In the genomic region with DNA sequence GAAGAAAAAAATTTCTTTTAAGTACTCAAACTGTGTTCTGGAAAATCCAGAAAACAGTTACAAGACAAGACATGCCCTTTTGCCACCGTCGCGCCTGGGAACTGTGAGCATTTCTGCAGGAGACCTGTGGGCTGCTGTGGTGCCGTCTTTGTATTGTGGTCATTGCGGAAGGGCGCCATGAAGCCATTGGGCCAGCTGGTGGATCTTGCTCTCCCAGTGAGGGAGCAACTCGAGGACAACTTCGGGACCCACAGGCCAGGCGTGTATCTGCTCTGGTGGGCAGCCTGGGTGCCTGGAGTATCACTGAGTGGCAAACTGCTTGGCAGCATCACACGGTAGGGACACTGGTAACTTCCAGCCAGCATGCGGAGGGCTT, we compare ENCODE assay signal across 11 cellular contexts. TPM values are rescaled to one million over a fixed set of nuclear protein-coding genes. Genes with fewer than 3 reads are reported as not detected.
A peak's percentile ranks its signal among the peaks of the same experiment; 100 is the strongest.
DNase-seq lines count a peak whose midpoint lies in the region; ATAC-seq and TF ChIP-seq lines count a peak whose summit lies in the region.
"Had no signal": no experiment of that assay in that cellular context is flagged by ENCODE, and none has a peak within 500 bp of the region (broad histone marks: within the 10 kb centered on the region; RNA-seq: fewer than 3 reads in every experiment).

No MANE protein-coding gene starts in this region.

- TF ChIP-seq CTCF in HL-60 (IDR thresholded peaks at IDR 0.05; ENCODE audit: insufficient read depth, low read length) = no peak

- H3K9me3 ChIP-seq in BLaER1 treated with 17β-estradiol and CSF1 and Interleukin-3, amounts not matched to agents 10 nM and 100 nM (replicated peaks in 1 of 11) = no peaks in the 10 kb centered on the region
- H3K9me3 ChIP-seq: SK-N-SH had no signal

- H3K27me3 Mint-ChIP-seq in activated naive CD8-positive, alpha-beta T cell = no peaks in the 10 kb centered on the region
- H3K27me3 Mint-ChIP-seq in naive B cell = no peaks in the 10 kb centered on the region

- H3K4me3 ChIP-seq in BLaER1 treated with 17β-estradiol and CSF1 and Interleukin-3, amounts not matched to agents 10 nM and 100 nM = peak overlapping the region in 5 of 10 experiments; percentile 18 to 53 (median 38); a peak in 6 of 20 replicates
- H3K4me3 ChIP-seq in HL-60 (replicated peaks; ENCODE audit: insufficient read depth, low read length) = no peak overlapping the region

- peak overlapping the region; percentile 94 for H3K27ac Mint-ChIP-seq in activated naive CD8-positive, alpha-beta T cell
- peak overlapping the region in 2 of 6 donors; percentile 44 to 77 for H3K27ac Mint-ChIP-seq in naive B cell

- peaks cover 62 to 87% (median 83%) of the 10 kb centered on the region in 10 experiments for H3K4me1 ChIP-seq in BLaER1 treated with 17β-estradiol and CSF1 and Interleukin-3, amounts not matched to agents 10 nM and 100 nM
- H3K4me1 ChIP-seq: parathyroid adenoma had no signal

- peaks cover 43% of the 10 kb centered on the region for H3K4me1 Mint-ChIP-seq in activated naive CD8-positive, alpha-beta T cell (ENCODE audit: low read depth)
- H3K4me1 Mint-ChIP-seq in naive B cell = peaks cover 29 to 56% (median 53%) of the 10 kb centered on the region in 3 donors

- no peaks in the 10 kb centered on the region for H3K9me3 Mint-ChIP-seq in activated naive CD8-positive, alpha-beta T cell (ENCODE audit: low read depth)
- no peaks in the 10 kb centered on the region for H3K9me3 Mint-ChIP-seq in naive B cell

- H3K36me3 ChIP-seq in BLaER1 treated with 17β-estradiol and CSF1 and Interleukin-3, amounts not matched to agents 10 nM and 100 nM = peaks cover 0 to 6% (median 0%) of the 10 kb centered on the region in 11 experiments; a peak in 4 of 22 replicates

- peak overlapping the region; percentile 21 to 73 (median 65); a peak in 21 of 22 replicates for H3K9ac ChIP-seq in BLaER1 treated with 17β-estradiol and CSF1 and Interleukin-3, amounts not matched to agents 10 nM and 100 nM
- H3K9ac ChIP-seq: parathyroid adenoma, SK-N-SH had no signal

- no peaks in the 10 kb centered on the region for H3K27me3 ChIP-seq in BLaER1 treated with 17β-estradiol and CSF1 and Interleukin-3, amounts not matched to agents 10 nM and 100 nM
- H3K27me3 ChIP-seq in HL-60 (ENCODE audit: insufficient read depth, poor library complexity, severe bottlenecking) = no peaks in the 10 kb centered on the region

- peak overlapping the region; percentile 57 to 99 (median 84) for H3K27ac ChIP-seq in BLaER1 treated with 17β-estradiol and CSF1 and Interleukin-3, amounts not matched to agents 10 nM and 100 nM
- H3K27ac ChIP-seq in HL-60 (replicated peaks) = peak overlapping the region; percentile 51
- H3K27ac ChIP-seq: parathyroid adenoma had no signal

- peaks cover 0 to 11% (median 4%) of the 10 kb centered on the region in 11 experiments; a peak in 7 of 22 replicates for H4K20me1 ChIP-seq in BLaER1 treated with 17β-estradiol and CSF1 and Interleukin-3, amounts not matched to agents 10 nM and 100 nM

- H3K4me3 Mint-ChIP-seq in activated naive CD8-positive, alpha-beta T cell = peak overlapping the region; percentile 77
- peak overlapping the region; percentile 29 to 87 (median 74) for H3K4me3 Mint-ChIP-seq in naive B cell

- peak overlapping the region; percentile 81 to 100 (median 90) for H3K4me2 ChIP-seq in BLaER1 treated with 17β-estradiol and CSF1 and Interleukin-3, amounts not matched to agents 10 nM and 100 nM
- H3K4me2 ChIP-seq: SK-N-SH had no signal

- no peaks in the 10 kb centered on the region for H3K36me3 Mint-ChIP-seq in activated naive CD8-positive, alpha-beta T cell
- H3K36me3 Mint-ChIP-seq in naive B cell = no peaks in the 10 kb centered on the region

- no peak for ATAC-seq in naive B cell (ENCODE audit: low read depth in 2 of 2)
- ATAC-seq in GM19023 (IDR thresholded peaks at IDR 0.05; ENCODE audit: unreplicated experiment) = no peak
- no peak for ATAC-seq in HG03432 (IDR thresholded peaks at IDR 0.05; ENCODE audit: unreplicated experiment)

- DNase-seq in HL-60 (ENCODE audit: low read depth in 1 of 2, low spot score in 1 of 2) (no peak), naive B cell (no peak), NCI-H69 (lab: John Stamatoyannopoulos, UW) (no peak)
- no peak for DNase-seq in central memory CD4-positive, alpha-beta T cell
- DNase-seq: NCI-H1105 treated with DMSO at 0.1 percent for 48 hours, SK-N-SH had no signal

RNA-seq across cellular contexts. Expression of a gene that starts 3.8 kb away (rescaled TPM):
- polyA plus RNA-seq in naive B cell (ENCODE audit: low read depth in 6 of 6) = 10 to 100 TPM in 2 of 6 donors, 1 to 10 TPM in 4; 5.7 to 14.1 (median 9.5) TPM

RNA-seq across cellular contexts. Expression of a gene that starts 38.0 kb away (rescaled TPM):
- polyA plus RNA-seq in naive B cell (ENCODE audit: low read depth in 6 of 6) = 10 to 100 TPM; 25.8 to 40.9 (median 37.8) TPM

RNA-seq across cellular contexts. Expression of a gene that starts 45.8 kb away (rescaled TPM):
- 100 to 1,000 TPM; 128 to 275 (median 191) TPM for polyA plus RNA-seq in naive B cell (ENCODE audit: low read depth in 6 of 6)
